11 cellular contexts compared by ENCODE assay signal in the genomic region with DNA sequence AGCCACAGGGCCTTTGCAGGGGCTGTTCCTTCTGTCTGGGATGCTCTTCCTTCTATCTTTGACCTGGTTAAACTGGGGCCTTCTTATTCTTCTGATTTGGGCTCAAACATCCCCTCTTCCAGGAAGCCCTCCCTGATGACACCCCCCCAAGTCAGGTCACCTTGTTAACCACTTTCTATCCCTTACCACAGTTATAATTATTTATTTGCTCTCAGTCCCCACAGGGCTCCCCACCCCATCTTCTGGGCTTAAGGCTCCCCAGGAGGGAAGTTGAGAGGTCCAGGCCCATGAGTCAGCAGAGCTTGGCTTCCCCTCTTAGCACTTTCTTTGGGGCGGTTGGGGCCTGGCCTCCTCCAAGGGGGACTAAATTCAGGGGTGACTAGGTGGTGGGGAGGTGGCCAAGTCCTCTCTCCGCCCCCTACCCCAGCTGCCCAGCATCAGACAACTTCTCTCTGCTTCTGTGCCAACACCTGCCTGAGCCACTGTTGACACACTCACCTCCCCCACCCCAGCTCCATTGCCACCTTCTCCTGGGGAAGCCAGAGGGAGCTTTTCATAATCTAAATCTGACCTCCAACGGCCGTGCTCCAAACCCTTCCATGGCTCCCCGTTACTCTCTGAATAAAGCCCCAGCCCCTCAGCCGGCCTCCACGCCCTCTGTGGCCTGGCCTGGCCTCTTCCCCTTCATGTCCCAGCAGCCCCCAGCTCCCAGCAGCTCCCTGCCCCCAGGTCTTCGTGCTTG.
DNase-seq lines count a peak whose midpoint lies in the region; ATAC-seq and TF ChIP-seq lines count a peak whose summit lies in the region.
"Had no signal": no experiment of that assay in that cellular context is flagged by ENCODE, and none has a peak within 500 bp of the region (broad histone marks: within the 10 kb centered on the region; RNA-seq: fewer than 3 reads in every experiment).

No MANE protein-coding gene starts in this region.

- H3K27me3 Mint-ChIP-seq in CD14-positive monocyte (ENCODE audit: low read depth in 3 of 3) (peaks cover 0 to 2% (median 0%) of the 10 kb centered on the region in 3 donors), WTC11 (ENCODE audit: low read depth) (no peaks in the 10 kb centered on the region)
- H3K27me3 Mint-ChIP-seq in effector memory CD8-positive, alpha-beta T cell, result no peaks in the 10 kb centered on the region

- no peak overlapping the region for H3K56ac ChIP-seq in mesendoderm (ENCODE audit: low read length)

- TF ChIP-seq CTCF in CD14-positive monocyte (IDR thresholded peaks at IDR 0.05) (no peak), HL-60 (IDR thresholded peaks at IDR 0.05; ENCODE audit: insufficient read depth, low read length) (no peak), WTC11 (IDR thresholded peaks at IDR 0.05) (no peak)

- no peak overlapping the region for H2BK15ac ChIP-seq in mesendoderm (replicated peaks; ENCODE audit: low read depth)

- H3K4me1 Mint-ChIP-seq in CD14-positive monocyte, result peaks cover 64% of the 10 kb centered on the region
- peaks cover 26% of the 10 kb centered on the region for H3K4me1 Mint-ChIP-seq in WTC11
- peaks cover under 1 to 6% of the 10 kb centered on the region in 2 donors for H3K4me1 Mint-ChIP-seq in effector memory CD8-positive, alpha-beta T cell (ENCODE audit: low read depth in 2 of 2)

- H3K27ac Mint-ChIP-seq in CD14-positive monocyte (peak overlapping the region; percentile 96 to 100 (median 97)), WTC11 (peak overlapping the region; percentile 41; the same call in 1 of the 2 replicates)
- peak overlapping the region in 1 of 2 donors; percentile 73 for H3K27ac Mint-ChIP-seq in effector memory CD8-positive, alpha-beta T cell

- H3K27ac ChIP-seq in HL-60 (replicated peaks) (peak overlapping the region; percentile 84), mesendoderm (ENCODE audit: low read depth, low read length) (no peak overlapping the region)

- H3K23ac ChIP-seq in mesendoderm (ENCODE audit: low read length), result peak overlapping the region; percentile 80

- H3K27me3 ChIP-seq in HL-60 (ENCODE audit: insufficient read depth, poor library complexity, severe bottlenecking) (no peaks in the 10 kb centered on the region), mesendoderm (ENCODE audit: insufficient read depth, low read length, poor library complexity) (no peaks in the 10 kb centered on the region)

- H3K9me3 Mint-ChIP-seq in CD14-positive monocyte, result no peaks in the 10 kb centered on the region
- H3K9me3 Mint-ChIP-seq in WTC11, result no peaks in the 10 kb centered on the region
- H3K9me3 Mint-ChIP-seq in effector memory CD8-positive, alpha-beta T cell, result no peaks in the 10 kb centered on the region

- peaks cover 0 to 7% of the 10 kb centered on the region in 2 donors for H3K36me3 Mint-ChIP-seq in CD14-positive monocyte
- H3K36me3 Mint-ChIP-seq in WTC11, result no peaks in the 10 kb centered on the region
- H3K36me3 Mint-ChIP-seq in effector memory CD8-positive, alpha-beta T cell (ENCODE audit: insufficient read depth), result no peaks in the 10 kb centered on the region

- no peak for ATAC-seq in WTC11
- no peak for ATAC-seq in effector memory CD8-positive, alpha-beta T cell (replicated peaks)

- H2AK5ac ChIP-seq in mesendoderm (ENCODE audit: low read length), result no peak overlapping the region

- WGBS in mesendoderm (ENCODE audit: extremely low coverage, insufficient coverage, low lambda C conversion rate), result no CpG with 5 or more reads among the region's 8 CpGs

- H2BK120ac ChIP-seq in mesendoderm (ENCODE audit: low read depth, low read length), result no peak overlapping the region

- no peaks in the 10 kb centered on the region for H3K36me3 ChIP-seq in mesendoderm (ENCODE audit: control insufficient read depth, insufficient read depth, low read length)

- intact Hi-C loops in CD14-positive monocyte (cut with micrococcal nuclease), result loop anchor here in 1 of 2 donors (1.0 to 2.0 kb wide), 2 partner anchors 12 to 36 kb away; no protein-coding TSS in a partner anchor

- no peak overlapping the region for H3K4me3 ChIP-seq in HL-60 (replicated peaks; ENCODE audit: insufficient read depth, low read length)
- no peak overlapping the region for H3K4me3 ChIP-seq in mesendoderm (ENCODE audit: low read length)

- DNase-seq in CD14-positive monocyte (ENCODE audit: low spot score) (peak; percentile 93), HL-60 (ENCODE audit: low read depth in 1 of 2, low spot score in 1 of 2) (peak; percentile 82 to 85), WTC11 (ENCODE audit: low spot score) (no peak), mesendoderm (no peak), globus pallidus (ENCODE audit: low spot score) (no peak), NCI-H187 (lab: John Stamatoyannopoulos, UW) (no peak), RPMI8226 (no peak)
- no peak for DNase-seq in effector memory CD8-positive, alpha-beta T cell
- DNase-seq: activated gamma-delta T cell treated with Interleukin-2 at 50 U/mL for 16 hours, DND-41, T-helper 2 cell had no signal

- H3K4ac ChIP-seq in mesendoderm (ENCODE audit: low read depth, low read length), result no peak overlapping the region

- CTCF ChIA-PET in WTC11 (lab: Charles Lee), result interaction anchor here (0.8 to 1.8 kb wide), 3 partner anchors 24 to 67 kb away, joined by 3 to 8 read pairs (median 3); no protein-coding TSS in a partner anchor

- no peaks in the 10 kb centered on the region for H3K4me1 ChIP-seq in mesendoderm (ENCODE audit: control insufficient read depth, low read depth, low read length)

- H3K4me3 Mint-ChIP-seq in CD14-positive monocyte, result peak overlapping the region; percentile 58 to 61
- no peak overlapping the region for H3K4me3 Mint-ChIP-seq in WTC11
- H3K4me3 Mint-ChIP-seq in effector memory CD8-positive, alpha-beta T cell, result no peak overlapping the region

- no peaks in the 10 kb centered on the region for H3K79me2 ChIP-seq in mesendoderm (ENCODE audit: control insufficient read depth, insufficient read depth, low read length)

- no peak overlapping the region for H2BK5ac ChIP-seq in mesendoderm (ENCODE audit: low read length)

- no peaks in the 10 kb centered on the region for H3K79me1 ChIP-seq in mesendoderm (ENCODE audit: low read length)

- no peak overlapping the region for H4K5ac ChIP-seq in mesendoderm (ENCODE audit: low read length)

- H3K18ac ChIP-seq in mesendoderm (ENCODE audit: low read length), result no peak overlapping the region

- H3K4me2 ChIP-seq in mesendoderm (ENCODE audit: low read length), result no peak overlapping the region

- H4K8ac ChIP-seq in mesendoderm (ENCODE audit: low read depth, low read length), result no peak overlapping the region

- POLR2A ChIA-PET in WTC11 (lab: Charles Lee), result no interaction called here

- no peak overlapping the region for H3K9ac ChIP-seq in mesendoderm (ENCODE audit: low read length)

TF ChIP-seq in WTC11, 78 proteins besides CTCF, POLR2A, EP300 and RAD21 (continues in another document):
- TF ChIP-seq IRF2 (CRISPR knock-in tag; IDR thresholded peaks at IDR 0.05; ENCODE audit: borderline replicate concordance, low read depth) (no peak), SMAD4 (CRISPR knock-in tag; IDR thresholded peaks at IDR 0.05) (no peak), SP1 (CRISPR knock-in tag; conservative IDR thresholded peaks at IDR 0.05) (no peak), MXD4 (CRISPR knock-in tag; IDR thresholded peaks at IDR 0.05; ENCODE audit: borderline replicate concordance) (no peak), NR2C2 (CRISPR knock-in tag; IDR thresholded peaks at IDR 0.05) (no peak), ARID4B (CRISPR knock-in tag; IDR thresholded peaks at IDR 0.05; ENCODE audit: borderline replicate concordance) (no peak)

Comparison
In these comparisons a context has a peak if more than half of its experiments do, and no peak if none do; other contexts are left out.
1. DNase-seq: peak in CD14-positive monocyte (single experiment) and HL-60 (2 of 2); none in WTC11 (single experiment), mesendoderm (single experiment), globus pallidus (single experiment), NCI-H187 (0 of 2), effector memory CD8-positive, alpha-beta T cell (0 of 3) and RPMI8226 (single experiment).
2. H3K4me3 Mint-ChIP-seq: peak in CD14-positive monocyte (2 of 2); none in WTC11 (single experiment) and effector memory CD8-positive, alpha-beta T cell (0 of 2).